ENCODE assay signal across 8 cellular contexts in the genomic region with DNA sequence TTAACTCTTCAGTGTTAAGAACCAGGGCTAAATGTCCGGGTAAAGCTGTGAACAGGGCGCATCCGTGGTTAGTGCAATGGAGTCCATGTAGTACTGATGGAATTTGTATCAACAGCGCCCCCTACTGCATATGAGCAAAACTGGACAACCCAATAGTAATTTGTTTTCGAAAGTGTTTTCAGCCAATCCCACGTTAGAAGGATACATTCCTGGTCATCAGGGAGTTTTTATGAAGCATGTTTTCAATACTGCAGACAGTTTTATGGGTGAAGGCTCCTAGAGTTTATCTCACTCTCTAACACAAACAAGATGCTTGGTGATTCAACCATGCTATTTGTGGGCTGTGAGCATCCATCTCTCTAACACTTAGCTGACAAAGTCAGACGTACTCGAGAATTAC. TPM values are rescaled to one million over a fixed set of nuclear protein-coding genes. Genes with fewer than 3 reads are reported as not detected.
DNase-seq lines count a peak whose midpoint lies in the region; ATAC-seq and TF ChIP-seq lines count a peak whose summit lies in the region.

No MANE protein-coding gene starts in this region.

- TF ChIP-seq CTCF in liver (IDR thresholded peaks at IDR 0.05; ENCODE audit: low read depth, low read length, missing input control) = peak; percentile 51

- H3K9me3 ChIP-seq in liver (ENCODE audit: control insufficient read depth in 4 of 4, low read length in 3 of 4) = no peaks in the 10 kb centered on the region

- no peak overlapping the region for H3K27ac Mint-ChIP-seq in activated naive CD8-positive, alpha-beta T cell treated with anti-CD3 and anti-CD28 coated beads for 36 hours

- peaks cover 0 to 15% (median 12%) of the 10 kb centered on the region in 4 donors for H3K4me1 ChIP-seq in liver (ENCODE audit: control insufficient read depth in 4 of 4, insufficient read depth in 4 of 4, low read length in 3 of 4)

- peak in 2 of 3 donors; percentile 28 to 58 for DNase-seq in stimulated activated CD4-positive, alpha-beta T cell treated with anti-CD3 and anti-CD28 coated beads, Interleukin-12 subunit alpha, Interleukin-12 subunit beta, amount 100 ng/mL, for 48 hours (ENCODE audit: low read depth in 2 of 3, low spot score in 1 of 3)
- no peak for DNase-seq in stimulated activated CD4-positive, alpha-beta T cell treated with anti-CD3 and anti-CD28 coated beads, Interleukin-12 subunit alpha, Interleukin-12 subunit beta, amount 100 ng/mL, for 4 hours
- DNase-seq in NCI-H226 (peak; percentile 10), NCI-H1092 (lab: John Stamatoyannopoulos, UW) (no peak), mesenteric fat pad (ENCODE audit: low spot score) (no peak)
- DNase-seq in activated naive CD8-positive, alpha-beta T cell treated with anti-CD3 and anti-CD28 coated beads for 36 hours = peak; percentile 36

- no peak overlapping the region for H3K4me3 Mint-ChIP-seq in activated naive CD8-positive, alpha-beta T cell treated with anti-CD3 and anti-CD28 coated beads for 36 hours

- H3K4me3 ChIP-seq in liver (ENCODE audit: low read depth in 1 of 3, low read length in 3 of 3) = no peak overlapping the region

- H3K4me1 Mint-ChIP-seq in activated naive CD8-positive, alpha-beta T cell treated with anti-CD3 and anti-CD28 coated beads for 36 hours = peaks cover 4% of the 10 kb centered on the region

- no peak overlapping the region for H3K27ac ChIP-seq in liver (ENCODE audit: low read depth in 1 of 2, low read length in 2 of 2)

- 55% methylated on average over 8 of the region's 8 CpGs for WGBS in liver

- TF ChIP-seq RAD21 in liver (IDR thresholded peaks at IDR 0.05) = peak; percentile 69 to 74

- no peaks in the 10 kb centered on the region for H3K9me3 Mint-ChIP-seq in activated naive CD8-positive, alpha-beta T cell treated with anti-CD3 and anti-CD28 coated beads for 36 hours

- no peaks in the 10 kb centered on the region for H3K36me3 ChIP-seq in liver (ENCODE audit: control insufficient read depth in 4 of 4, insufficient read depth in 3 of 4, low read depth in 1 of 4, low read length in 3 of 4)

- H3K27me3 Mint-ChIP-seq in activated naive CD8-positive, alpha-beta T cell treated with anti-CD3 and anti-CD28 coated beads for 36 hours = peaks cover 35% of the 10 kb centered on the region

- no peaks in the 10 kb centered on the region for H3K27me3 ChIP-seq in liver (ENCODE audit: control insufficient read depth in 4 of 4, insufficient read depth in 4 of 4, low read length in 3 of 4)

- no peak for ATAC-seq in GM21423 (IDR thresholded peaks at IDR 0.05; ENCODE audit: unreplicated experiment)

- no peak overlapping the region for H3K9ac ChIP-seq in liver (ENCODE audit: low read depth in 1 of 2, low read length in 2 of 2)

- H3K36me3 Mint-ChIP-seq in activated naive CD8-positive, alpha-beta T cell treated with anti-CD3 and anti-CD28 coated beads for 36 hours = no peaks in the 10 kb centered on the region

TF ChIP-seq in liver, 16 proteins besides CTCF, POLR2A, EP300 and RAD21:
- no peak for TF ChIP-seq EGR1 (IDR thresholded peaks at IDR 0.05; ENCODE audit: low read depth in 2 of 2)
- TF ChIP-seq HNF4A (conservative IDR thresholded peaks at IDR 0.05) = no peak
- TF ChIP-seq RXRA (IDR thresholded peaks at IDR 0.05) = no peak
- TF ChIP-seq, protein P1, sequence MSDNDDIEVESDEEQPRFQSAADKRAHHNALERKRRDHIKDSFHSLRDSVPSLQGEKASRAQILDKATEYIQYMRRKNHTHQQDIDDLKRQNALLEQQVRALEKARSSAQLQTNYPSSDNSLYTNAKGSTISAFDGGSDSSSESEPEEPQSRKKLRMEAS (IDR thresholded peaks at IDR 0.05) = no peak
- no peak for TF ChIP-seq JUND (IDR thresholded peaks at IDR 0.05)
- TF ChIP-seq YY1 (IDR thresholded peaks at IDR 0.05) = no peak

RNA-seq across cellular contexts. Expression of gene HNF1B, which starts 46.6 kb away (rescaled TPM):
- total RNA-seq in activated naive CD8-positive, alpha-beta T cell treated with anti-CD3 and anti-CD28 coated beads for 36 hours = 1 to 10 TPM; 2.3 to 3.2 TPM
- total RNA-seq in liver (1 to 10 TPM; 1.6 to 3.8 TPM), mesenteric fat pad (not detected)
- polyA plus RNA-seq in liver = 1 to 10 TPM; 5.2 to 5.7 TPM

Comparison
In these comparisons a context has a peak if more than half of its experiments do, and no peak if none do; other contexts are left out.
1. DNase-seq: peak in stimulated activated CD4-positive, alpha-beta T cell treated with anti-CD3 and anti-CD28 coated beads, Interleukin-12 subunit alpha, Interleukin-12 subunit beta, amount 100 ng/mL, for 48 hours (2 of 3), NCI-H226 (single experiment) and activated naive CD8-positive, alpha-beta T cell treated with anti-CD3 and anti-CD28 coated beads for 36 hours (single experiment); none in stimulated activated CD4-positive, alpha-beta T cell treated with anti-CD3 and anti-CD28 coated beads, Interleukin-12 subunit alpha, Interleukin-12 subunit beta, amount 100 ng/mL, for 4 hours (single experiment), NCI-H1092 (single experiment) and mesenteric fat pad (single experiment).